1 cellular context compared by ENCODE assay signal in the genomic region with DNA sequence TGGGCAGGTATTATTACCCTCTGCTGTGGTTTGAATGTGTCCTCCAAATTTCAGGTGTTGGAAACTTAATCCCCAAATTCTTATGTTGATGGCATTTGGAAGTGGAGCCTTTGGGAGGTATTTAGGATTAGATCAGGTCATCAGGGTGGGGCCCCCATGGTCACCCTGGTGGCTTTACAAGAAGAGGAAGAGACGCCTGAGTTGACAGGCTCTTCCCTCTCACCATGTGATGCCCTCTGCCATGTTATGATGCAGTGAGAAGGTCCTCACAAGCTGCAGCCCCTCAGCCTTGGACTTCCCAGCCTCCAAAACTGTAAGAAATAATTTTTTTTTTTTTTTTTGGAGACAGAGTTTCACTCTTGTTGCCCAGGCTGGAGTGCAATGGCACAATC.
TF ChIP-seq lines count a peak whose summit lies in the region.

No MANE protein-coding gene starts in this region.

TF ChIP-seq in HCT116, 20 proteins besides CTCF, POLR2A, EP300 and RAD21 (continued from another document):
- TF ChIP-seq, protein P1, sequence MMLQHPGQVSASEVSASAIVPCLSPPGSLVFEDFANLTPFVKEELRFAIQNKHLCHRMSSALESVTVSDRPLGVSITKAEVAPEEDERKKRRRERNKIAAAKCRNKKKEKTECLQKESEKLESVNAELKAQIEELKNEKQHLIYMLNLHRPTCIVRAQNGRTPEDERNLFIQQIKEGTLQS (IDR thresholded peaks at IDR 0.05), result no peak
- TF ChIP-seq SP1 (IDR thresholded peaks at IDR 0.05; ENCODE audit: low read depth) (no peak), ZNF274 (IDR thresholded peaks at IDR 0.05; ENCODE audit: low read depth, low read length) (no peak), EZH2phosphoT487 (IDR thresholded peaks at IDR 0.05; ENCODE audit: borderline replicate concordance) (no peak), JUND (IDR thresholded peaks at IDR 0.05) (no peak), SRF (IDR thresholded peaks at IDR 0.05; ENCODE audit: low read depth) (no peak), EGR1 (IDR thresholded peaks at IDR 0.05; ENCODE audit: low read depth) (no peak), SIN3A (IDR thresholded peaks at IDR 0.05; ENCODE audit: low read depth) (no peak), ELF1 (IDR thresholded peaks at IDR 0.05; ENCODE audit: borderline replicate concordance, low read depth) (no peak), FOSL1 (IDR thresholded peaks at IDR 0.05; ENCODE audit: low read depth) (no peak), TCF7L2 (IDR thresholded peaks at IDR 0.05; ENCODE audit: borderline replicate concordance, extremely low read depth, insufficient read depth, insufficient read length) (no peak), EZH2 (IDR thresholded peaks at IDR 0.05) (no peak), ZFX (IDR thresholded peaks at IDR 0.05) (no peak), YY1 (IDR thresholded peaks at IDR 0.05; ENCODE audit: extremely low read depth, insufficient replicate concordance, low read depth, low read length) (no peak), CEBPB (IDR thresholded peaks at IDR 0.05; ENCODE audit: low read depth) (no peak), POLR2AphosphoS5 (IDR thresholded peaks at IDR 0.05; ENCODE audit: low read depth, low read length) (no peak)
- TF ChIP-seq, protein P2, sequence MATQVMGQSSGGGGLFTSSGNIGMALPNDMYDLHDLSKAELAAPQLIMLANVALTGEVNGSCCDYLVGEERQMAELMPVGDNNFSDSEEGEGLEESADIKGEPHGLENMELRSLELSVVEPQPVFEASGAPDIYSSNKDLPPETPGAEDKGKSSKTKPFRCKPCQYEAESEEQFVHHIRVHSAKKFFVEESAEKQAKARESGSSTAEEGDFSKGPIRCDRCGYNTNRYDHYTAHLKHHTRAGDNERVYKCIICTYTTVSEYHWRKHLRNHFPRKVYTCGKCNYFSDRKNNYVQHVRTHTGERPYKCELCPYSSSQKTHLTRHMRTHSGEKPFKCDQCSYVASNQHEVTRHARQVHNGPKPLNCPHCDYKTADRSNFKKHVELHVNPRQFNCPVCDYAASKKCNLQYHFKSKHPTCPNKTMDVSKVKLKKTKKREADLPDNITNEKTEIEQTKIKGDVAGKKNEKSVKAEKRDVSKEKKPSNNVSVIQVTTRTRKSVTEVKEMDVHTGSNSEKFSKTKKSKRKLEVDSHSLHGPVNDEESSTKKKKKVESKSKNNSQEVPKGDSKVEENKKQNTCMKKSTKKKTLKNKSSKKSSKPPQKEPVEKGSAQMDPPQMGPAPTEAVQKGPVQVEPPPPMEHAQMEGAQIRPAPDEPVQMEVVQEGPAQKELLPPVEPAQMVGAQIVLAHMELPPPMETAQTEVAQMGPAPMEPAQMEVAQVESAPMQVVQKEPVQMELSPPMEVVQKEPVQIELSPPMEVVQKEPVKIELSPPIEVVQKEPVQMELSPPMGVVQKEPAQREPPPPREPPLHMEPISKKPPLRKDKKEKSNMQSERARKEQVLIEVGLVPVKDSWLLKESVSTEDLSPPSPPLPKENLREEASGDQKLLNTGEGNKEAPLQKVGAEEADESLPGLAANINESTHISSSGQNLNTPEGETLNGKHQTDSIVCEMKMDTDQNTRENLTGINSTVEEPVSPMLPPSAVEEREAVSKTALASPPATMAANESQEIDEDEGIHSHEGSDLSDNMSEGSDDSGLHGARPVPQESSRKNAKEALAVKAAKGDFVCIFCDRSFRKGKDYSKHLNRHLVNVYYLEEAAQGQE (IDR thresholded peaks at IDR 0.05; ENCODE audit: low read depth), result no peak
- TF ChIP-seq, protein P3, sequence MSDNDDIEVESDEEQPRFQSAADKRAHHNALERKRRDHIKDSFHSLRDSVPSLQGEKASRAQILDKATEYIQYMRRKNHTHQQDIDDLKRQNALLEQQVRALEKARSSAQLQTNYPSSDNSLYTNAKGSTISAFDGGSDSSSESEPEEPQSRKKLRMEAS (IDR thresholded peaks at IDR 0.05), result no peak
